7 cellular contexts compared by ENCODE assay signal in genomic region chr3:59771760-59772159, GRCh38.
A peak's percentile ranks its signal among the peaks of the same experiment; 100 is the strongest.
DNase-seq lines count a peak whose midpoint lies in the region; ATAC-seq, FAIRE-seq and TF ChIP-seq lines count a peak whose summit lies in the region.

No MANE protein-coding gene starts in this region.

- no peak for ATAC-seq in GM21526 (IDR thresholded peaks at IDR 0.05; ENCODE audit: low FRiP score, unreplicated experiment)
- no peak for ATAC-seq in HG02759 (IDR thresholded peaks at IDR 0.05; ENCODE audit: unreplicated experiment)

- H3K4me2 ChIP-seq in trophoblast cell (ENCODE audit: low read length): no peak overlapping the region

- no peak overlapping the region for H3K23ac ChIP-seq in trophoblast cell (ENCODE audit: low read length)

- H2AFZ ChIP-seq in trophoblast cell (ENCODE audit: insufficient read depth, low read length, poor library complexity): no peak overlapping the region

- no peak overlapping the region for H4K12ac ChIP-seq in trophoblast cell (ENCODE audit: low read depth, low read length)

- no peak for TF ChIP-seq CTCF in epithelial cell of esophagus (IDR thresholded peaks at IDR 0.05; ENCODE audit: insufficient read depth, low read depth, low read length, missing control alignments)

- H4K8ac ChIP-seq in trophoblast cell (ENCODE audit: low read depth, low read length): no peak overlapping the region

- peaks cover 4 to 9% of the 10 kb centered on the region in 2 experiments for H3K4me1 ChIP-seq in trophoblast cell (ENCODE audit: control insufficient read depth in 1 of 2, insufficient read depth in 2 of 2, low read length in 2 of 2)

- H3K79me1 ChIP-seq in trophoblast cell (ENCODE audit: low read length): no peaks in the 10 kb centered on the region

- no peak overlapping the region for H2BK12ac ChIP-seq in trophoblast cell (ENCODE audit: low read length)

- H3K27me3 ChIP-seq in trophoblast cell (ENCODE audit: insufficient read depth, low read length): no peaks in the 10 kb centered on the region

- peaks cover 1% of the 10 kb centered on the region for H3K9me3 ChIP-seq in trophoblast cell (ENCODE audit: insufficient read depth, low read depth, low read length)

- no peaks in the 10 kb centered on the region for H3K36me3 ChIP-seq in trophoblast cell (ENCODE audit: control insufficient read depth in 1 of 2, insufficient read depth in 2 of 2, low read length in 2 of 2)

- H3K79me2 ChIP-seq in trophoblast cell (ENCODE audit: control insufficient read depth, insufficient read depth, low read length, poor library complexity): no peaks in the 10 kb centered on the region

- DNase-seq in GM03348 (ENCODE audit: low spot score) (peak; percentile 72), RCC 7860 (ENCODE audit: low spot score) (peak; percentile 91), epithelial cell of esophagus (ENCODE audit: low read depth) (peak; percentile 86), trophoblast cell (peak; percentile 75 to 91), ureter (ENCODE audit: low spot score) (no peak)

- H2BK5ac ChIP-seq in trophoblast cell (ENCODE audit: low read depth, low read length, poor library complexity): no peak overlapping the region

- H4K91ac ChIP-seq in trophoblast cell (ENCODE audit: low read depth, low read length): no peak overlapping the region

- H3K18ac ChIP-seq in trophoblast cell (ENCODE audit: low read length): no peak overlapping the region

- H2AK5ac ChIP-seq in trophoblast cell (ENCODE audit: low read length): no peak overlapping the region

- no peak overlapping the region for H3K9ac ChIP-seq in trophoblast cell (ENCODE audit: low read length)

- H3K4me3 ChIP-seq in epithelial cell of esophagus (ENCODE audit: low read length): no peak overlapping the region
- no peak overlapping the region for H3K4me3 ChIP-seq in trophoblast cell (ENCODE audit: low read depth, low read length)

- no peak overlapping the region for H3K14ac ChIP-seq in trophoblast cell (ENCODE audit: low read length)

- H2BK120ac ChIP-seq in trophoblast cell (ENCODE audit: insufficient read depth, low read length, poor library complexity): no peak overlapping the region

- no peak overlapping the region for H3K4ac ChIP-seq in trophoblast cell (ENCODE audit: low read depth, low read length)

- WGBS in trophoblast cell (ENCODE audit: extremely low coverage, insufficient coverage, insufficient read length): no CpG with 5 or more reads among the region's 3 CpGs

- peak; percentile 83 for FAIRE-seq in RCC 7860 (lab: Jason Lieb, UNC)

- no peak overlapping the region for H3K27ac ChIP-seq in trophoblast cell (ENCODE audit: low read depth, low read length)
